2 cellular contexts compared by ENCODE assay signal in the genomic region with DNA sequence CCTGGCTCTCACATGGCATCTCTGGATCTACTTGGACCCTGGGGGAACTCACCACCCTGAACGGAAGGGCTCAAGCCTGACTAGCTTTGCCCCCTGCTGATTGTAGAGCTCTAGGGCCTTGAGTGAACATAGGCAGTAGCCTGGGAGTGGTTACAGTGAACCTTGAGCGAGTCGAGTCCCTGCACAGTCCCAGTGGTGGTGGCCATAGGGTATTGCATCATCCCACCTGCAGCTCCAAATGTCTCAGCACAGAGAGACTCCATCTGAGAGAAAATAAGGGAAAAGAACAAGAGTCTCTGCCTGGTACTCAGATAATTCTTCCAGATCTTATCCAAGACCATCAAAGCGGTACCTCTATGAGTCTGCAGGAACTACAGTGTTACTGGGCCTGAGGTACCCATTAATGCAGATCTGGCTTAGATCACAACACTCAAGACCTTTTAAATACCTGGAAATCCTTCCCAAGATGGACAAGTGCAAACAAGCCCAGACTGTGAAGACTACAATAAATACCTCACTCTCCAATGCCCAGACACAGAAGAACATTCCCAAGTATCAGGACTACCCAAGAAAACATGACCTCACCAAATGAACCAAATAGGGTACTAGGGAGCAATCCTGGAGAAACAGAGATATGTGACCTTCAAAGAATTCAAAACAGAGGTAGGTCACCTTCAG.
TF ChIP-seq lines count a peak whose summit lies in the region.

No MANE protein-coding gene starts in this region.

TF ChIP-seq in IMR-90, 13 proteins besides CTCF, POLR2A, EP300 and RAD21:
- TF ChIP-seq CEBPB (IDR thresholded peaks at IDR 0.05; ENCODE audit: low read depth, low read length) = peak; percentile 47; the same call in 1 of the 2 replicates
- no peak for TF ChIP-seq RCOR1 (IDR thresholded peaks at IDR 0.05; ENCODE audit: insufficient replicate concordance, low read length)

TF ChIP-seq in K562, 482 proteins besides CTCF, POLR2A, EP300 and RAD21:
- TF ChIP-seq, protein P1, sequence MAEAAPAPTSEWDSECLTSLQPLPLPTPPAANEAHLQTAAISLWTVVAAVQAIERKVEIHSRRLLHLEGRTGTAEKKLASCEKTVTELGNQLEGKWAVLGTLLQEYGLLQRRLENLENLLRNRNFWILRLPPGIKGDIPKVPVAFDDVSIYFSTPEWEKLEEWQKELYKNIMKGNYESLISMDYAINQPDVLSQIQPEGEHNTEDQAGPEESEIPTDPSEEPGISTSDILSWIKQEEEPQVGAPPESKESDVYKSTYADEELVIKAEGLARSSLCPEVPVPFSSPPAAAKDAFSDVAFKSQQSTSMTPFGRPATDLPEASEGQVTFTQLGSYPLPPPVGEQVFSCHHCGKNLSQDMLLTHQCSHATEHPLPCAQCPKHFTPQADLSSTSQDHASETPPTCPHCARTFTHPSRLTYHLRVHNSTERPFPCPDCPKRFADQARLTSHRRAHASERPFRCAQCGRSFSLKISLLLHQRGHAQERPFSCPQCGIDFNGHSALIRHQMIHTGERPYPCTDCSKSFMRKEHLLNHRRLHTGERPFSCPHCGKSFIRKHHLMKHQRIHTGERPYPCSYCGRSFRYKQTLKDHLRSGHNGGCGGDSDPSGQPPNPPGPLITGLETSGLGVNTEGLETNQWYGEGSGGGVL (CRISPR knock-in tag; IDR thresholded peaks at IDR 0.05) = no peak
- TF ChIP-seq CEBPG (CRISPR knock-in tag; IDR thresholded peaks at IDR 0.05) = peak; percentile 40; the same call in 1 of the 2 replicates
- TF ChIP-seq CEBPG (tag; conservative IDR thresholded peaks at IDR 0.05 in 1 of 2, IDR thresholded peaks at IDR 0.05 in 1 of 2) = peak in 1 of 2 experiments; percentile 47; a peak in 1 of 4 replicates
